8 cellular contexts compared by ENCODE assay signal in genomic region chr5:134003064-134003956, GRCh38. TPM values are rescaled to one million over a fixed set of nuclear protein-coding genes. Genes with fewer than 3 reads are reported as not detected.
DNase-seq lines count a peak whose midpoint lies in the region; ATAC-seq and TF ChIP-seq lines count a peak whose summit lies in the region.

No MANE protein-coding gene starts in this region.

- peak overlapping the region; percentile 94 for H3K27ac ChIP-seq in CD8-positive, alpha-beta memory T cell (ENCODE audit: low read depth, low read length)
- H3K27ac ChIP-seq in epithelial cell of prostate (peak overlapping the region; percentile 88), parathyroid adenoma (peak overlapping the region; percentile 98)

- peaks cover 43 to 66% (median 60%) of the 10 kb centered on the region in 3 donors for H3K4me1 Mint-ChIP-seq in CD8-positive, alpha-beta memory T cell

- no peaks in the 10 kb centered on the region for H3K27me3 ChIP-seq in CD8-positive, alpha-beta memory T cell (ENCODE audit: insufficient read depth, low read length, poor library complexity, severe bottlenecking)
- H3K27me3 ChIP-seq in parathyroid adenoma (ENCODE audit: control insufficient read depth, insufficient read depth, low read length), result no peaks in the 10 kb centered on the region

- peak overlapping the region; percentile 80 for H3K9ac ChIP-seq in parathyroid adenoma

- H3K9me3 ChIP-seq in CD8-positive, alpha-beta memory T cell (ENCODE audit: low read length), result no peaks in the 10 kb centered on the region
- no peaks in the 10 kb centered on the region for H3K9me3 ChIP-seq in parathyroid adenoma (ENCODE audit: control insufficient read depth, low read length)

- H3K36me3 Mint-ChIP-seq in CD8-positive, alpha-beta memory T cell, result peaks cover 0 to 16% (median 1%) of the 10 kb centered on the region in 3 donors

- H2AFZ ChIP-seq in parathyroid adenoma, result peak overlapping the region; percentile 98

- peak in 3 of 5 donors; percentile 29 to 36 (median 31) for DNase-seq in CD8-positive, alpha-beta memory T cell
- peak; percentile 15 to 22 for DNase-seq in activated CD4-positive, alpha-beta T cell treated with anti-CD3 and anti-CD28 coated beads for 4 hours
- DNase-seq in epithelial cell of prostate (ENCODE audit: low read depth, low spot score) (no peak), NCI-H2196 treated with DMSO at 0.1 percent for 48 hours (lab: John Stamatoyannopoulos, UW; ENCODE audit: unreplicated experiment) (no peak), iPS-NIHi11 (ENCODE audit: low spot score) (no peak)

- CTCF ChIA-PET in CD8-positive, alpha-beta memory T cell (lab: Charles Lee), result interaction anchor here (1.0 to 2.0 kb wide), 2 partner anchors 21 to 37 kb away, joined by 3 to 12 read pairs; no protein-coding TSS in a partner anchor

- H3K36me3 ChIP-seq in CD8-positive, alpha-beta memory T cell (ENCODE audit: insufficient read depth, low read length), result peaks cover 5% of the 10 kb centered on the region
- H3K36me3 ChIP-seq in parathyroid adenoma (ENCODE audit: control insufficient read depth, insufficient read depth, low read length), result no peaks in the 10 kb centered on the region

- peaks cover 50% of the 10 kb centered on the region for H3K79me2 ChIP-seq in parathyroid adenoma

- no peaks in the 10 kb centered on the region for H3K27me3 Mint-ChIP-seq in CD8-positive, alpha-beta memory T cell

- peak overlapping the region; percentile 61 for H3K4me2 ChIP-seq in parathyroid adenoma (ENCODE audit: low read length)

- peak overlapping the region; percentile 51 for H3K4me3 ChIP-seq in CD8-positive, alpha-beta memory T cell (ENCODE audit: low read length)
- H3K4me3 ChIP-seq in parathyroid adenoma (ENCODE audit: low read depth, low read length), result peak overlapping the region; percentile 67

- peaks cover 39% of the 10 kb centered on the region for H3K4me1 ChIP-seq in CD8-positive, alpha-beta memory T cell (ENCODE audit: insufficient read depth, low read length)
- H3K4me1 ChIP-seq in parathyroid adenoma, result peaks cover 29% of the 10 kb centered on the region

- no peaks in the 10 kb centered on the region for H3K9me3 Mint-ChIP-seq in CD8-positive, alpha-beta memory T cell

- peak; percentile 2 for ATAC-seq in HG02571 (IDR thresholded peaks at IDR 0.05; ENCODE audit: unreplicated experiment)
- no peak for ATAC-seq in GM19023 (IDR thresholded peaks at IDR 0.05; ENCODE audit: unreplicated experiment)

- peak overlapping the region; percentile 94 to 99 (median 98) for H3K27ac Mint-ChIP-seq in CD8-positive, alpha-beta memory T cell

- peak overlapping the region; percentile 89 to 98 (median 94) for H3K4me3 Mint-ChIP-seq in CD8-positive, alpha-beta memory T cell

- no peak for TF ChIP-seq CTCF in parathyroid adenoma (IDR thresholded peaks at IDR 0.05)

- POLR2A ChIA-PET in CD8-positive, alpha-beta memory T cell (lab: Charles Lee), result interaction anchor here (0.6 to 2.8 kb wide), 5 partner anchors 10 to 901 kb away, joined by 3 to 15 read pairs (median 6); partner anchors contain the start of genes PCBD2 and PPP2CA

RNA-seq across cellular contexts. Expression of gene VDAC1, which starts 1.5 kb away (rescaled TPM):
- 100 to 1,000 TPM; 409 to 422 TPM for total RNA-seq in CD8-positive, alpha-beta memory T cell
- 92.8 TPM for polyA plus RNA-seq in CD8-positive, alpha-beta memory T cell

RNA-seq across cellular contexts. Expression of gene C5orf15, which starts 34.9 kb away (rescaled TPM):
- total RNA-seq in CD8-positive, alpha-beta memory T cell, result 10 to 100 TPM; 21.7 to 21.8 TPM
- polyA plus RNA-seq in CD8-positive, alpha-beta memory T cell, result 25.4 TPM

Comparison
In these comparisons a context has a peak if more than half of its experiments do, and no peak if none do; other contexts are left out.
1. DNase-seq: peak in CD8-positive, alpha-beta memory T cell (3 of 5) and activated CD4-positive, alpha-beta T cell treated with anti-CD3 and anti-CD28 coated beads for 4 hours (2 of 2); none in epithelial cell of prostate (single experiment), NCI-H2196 treated with DMSO at 0.1 percent for 48 hours (single experiment) and iPS-NIHi11 (single experiment).
2. Peak in every context shown above with its lines, with median percentiles within 50 percentile points of each other: H3K27ac ChIP-seq.